Comparison of ENCODE assay signal across 17 cellular contexts in genomic region chr19:719636-720377, GRCh38. TPM values are rescaled to one million over a fixed set of nuclear protein-coding genes. Genes with fewer than 3 reads are reported as not detected.
A peak's percentile ranks its signal among the peaks of the same experiment; 100 is the strongest.
DNase-seq lines count a peak whose midpoint lies in the region; ATAC-seq and TF ChIP-seq lines count a peak whose summit lies in the region.
"Had no signal": no experiment of that assay in that cellular context is flagged by ENCODE, and none has a peak within 500 bp of the region (broad histone marks: within the 10 kb centered on the region; RNA-seq: fewer than 3 reads in every experiment).

No MANE protein-coding gene starts in this region.

- intact Hi-C loops in left ventricle myocardium superior (cut with micrococcal nuclease) (no loop called here), left colon (cut with DNase I, micrococcal nuclease) (no loop called here)

- H3K36me3 Mint-ChIP-seq in mesothelial cell of epicardium: peaks cover 11% of the 10 kb centered on the region
- H3K36me3 Mint-ChIP-seq: CD4-positive, CD25-positive, alpha-beta regulatory T cell; immature natural killer cell had no signal

- TF ChIP-seq CTCF in BE2C (IDR thresholded peaks at IDR 0.05; ENCODE audit: low read depth, low read length) (no peak), mesothelial cell of epicardium (IDR thresholded peaks at IDR 0.05; ENCODE audit: unreplicated experiment) (no peak)

- H3K4me3 Mint-ChIP-seq in mesothelial cell of epicardium: no peak overlapping the region
- H3K4me3 Mint-ChIP-seq: CD4-positive, CD25-positive, alpha-beta regulatory T cell; immature natural killer cell; T-cell had no signal

- no peak overlapping the region for H3K9ac ChIP-seq in rectal smooth muscle tissue (ENCODE audit: low read length)

- H3K9me3 ChIP-seq in BE2C: no peaks in the 10 kb centered on the region

- H3K4me1 Mint-ChIP-seq in mesothelial cell of epicardium: peaks cover 8% of the 10 kb centered on the region

- H3K9me3 Mint-ChIP-seq in mesothelial cell of epicardium: peaks cover 8% of the 10 kb centered on the region
- H3K9me3 Mint-ChIP-seq: immature natural killer cell, nephron had no signal

- H3K36me3 ChIP-seq in BE2C (no peaks in the 10 kb centered on the region), rectal smooth muscle tissue (ENCODE audit: control insufficient read depth, insufficient read depth, low read length) (no peaks in the 10 kb centered on the region)

- H3K27me3 ChIP-seq in BE2C: no peaks in the 10 kb centered on the region
- peaks cover 4% of the 10 kb centered on the region for H3K27me3 ChIP-seq in rectal smooth muscle tissue (ENCODE audit: control insufficient read depth, insufficient read depth, low read length)

- peak overlapping the region; percentile 45 for H3K27ac ChIP-seq in rectal smooth muscle tissue (ENCODE audit: low read depth, low read length)

- peak; percentile 54 for DNase-seq in BE2C
- peak; percentile 70 for DNase-seq in SK-N-DZ (ENCODE audit: low spot score)
- no peak for DNase-seq in left ventricle myocardium superior
- no peak for DNase-seq in left colon
- no peak for DNase-seq in mesothelial cell of epicardium (ENCODE audit: low spot score in 2 of 2, unreplicated experiment in 2 of 2)
- no peak for DNase-seq in NCI-H187 (lab: John Stamatoyannopoulos, UW)
- DNase-seq: activated CD4-positive, alpha-beta T cell treated with anti-CD3 and anti-CD28 coated beads for 48 hours; CD4-positive, CD25-positive, alpha-beta regulatory T cell; cerebellar nuclear complex; NCI-H1694 treated with DMSO at 0.1 percent for 48 hours had no signal

- no peak overlapping the region for H3K27ac Mint-ChIP-seq in mesothelial cell of epicardium
- H3K27ac Mint-ChIP-seq: CD4-positive, CD25-positive, alpha-beta regulatory T cell; immature natural killer cell; T-cell had no signal

- H3K27me3 Mint-ChIP-seq in mesothelial cell of epicardium (ENCODE audit: low read depth): no peaks in the 10 kb centered on the region

- peak; percentile 14 for ATAC-seq in left ventricle myocardium superior
- no peak for ATAC-seq in left colon
- no peak for ATAC-seq in GM18498 (IDR thresholded peaks at IDR 0.05; ENCODE audit: unreplicated experiment)
- ATAC-seq: T-cell had no signal

- peaks cover 5% of the 10 kb centered on the region for H3K4me1 ChIP-seq in BE2C
- H3K4me1 ChIP-seq in rectal smooth muscle tissue (ENCODE audit: control insufficient read depth, insufficient read depth, low read length): no peaks in the 10 kb centered on the region

- H3K4me3 ChIP-seq in BE2C (ENCODE audit: low read depth, low read length): no peak overlapping the region
- no peak overlapping the region for H3K4me3 ChIP-seq in rectal smooth muscle tissue (ENCODE audit: low read length)

RNA-seq across cellular contexts. Expression of gene PALM, which starts 11.1 kb away (rescaled TPM):
- polyA plus RNA-seq in BE2C (2012; ENCODE audit: insufficient read depth, insufficient read length, low read depth): 39.2 TPM
- polyA plus RNA-seq in SK-N-DZ (2014; cell fraction: cytosol; rRNA removed): 55.2 and 83.8 TPM in 2 replicates
- polyA plus RNA-seq in SK-N-DZ (2014; cell fraction: nucleus; rRNA removed): 56.4 and 66.9 TPM in 2 replicates
- total RNA-seq in left ventricle myocardium superior (30.1 TPM), left colon (10 to 100 TPM in 1 of 2 donors, 1 to 10 TPM in 1; 8.7 to 11.9 TPM), mesothelial cell of epicardium (80.5 to 87.1 TPM (median 86.9 TPM) in 3 replicates)
- total RNA-seq: CD4-positive, CD25-positive, alpha-beta regulatory T cell had no signal
- polyA plus RNA-seq: CD4-positive, CD25-positive, alpha-beta regulatory T cell; immature natural killer cell had no signal

RNA-seq across cellular contexts. Expression of gene PRSS57, which starts 24.6 kb away (rescaled TPM):
- 1.0 TPM for polyA plus RNA-seq in BE2C (2012; ENCODE audit: insufficient read depth, insufficient read length, low read depth)
- not detected in 2 replicates for polyA plus RNA-seq in SK-N-DZ (2014; cell fraction: cytosol; rRNA removed)
- not detected in 2 replicates for polyA plus RNA-seq in SK-N-DZ (2014; cell fraction: nucleus; rRNA removed)
- not detected for total RNA-seq in left ventricle myocardium superior
- total RNA-seq in left colon: not detected
- not detected in 3 replicates for total RNA-seq in mesothelial cell of epicardium
- total RNA-seq: esophagus mucosa, G401 had no signal
- polyA plus RNA-seq: CD4-positive, CD25-positive, alpha-beta regulatory T cell had no signal

RNA-seq across cellular contexts. Expression of gene MISP, which starts 31.1 kb away (rescaled TPM):
- not detected for polyA plus RNA-seq in BE2C (2012; ENCODE audit: insufficient read depth, insufficient read length, low read depth)
- polyA plus RNA-seq in SK-N-DZ (2014; cell fraction: cytosol; rRNA removed): 0.59 and 1.8 TPM in 2 replicates
- polyA plus RNA-seq in SK-N-DZ (2014; cell fraction: nucleus; rRNA removed): 0.09 TPM in 1 of 2 replicates, not detected in the other
- not detected for total RNA-seq in left ventricle myocardium superior
- 100 to 1,000 TPM; 414 to 461 TPM for total RNA-seq in left colon
- total RNA-seq in mesothelial cell of epicardium: 1.4 to 2.2 TPM (median 1.5 TPM) in 3 replicates
- total RNA-seq: CD4-positive, CD25-positive, alpha-beta regulatory T cell had no signal
- polyA plus RNA-seq: CD4-positive, CD25-positive, alpha-beta regulatory T cell; immature natural killer cell had no signal

RNA-seq across cellular contexts. Expression of gene FSTL3, which starts 43.6 kb away (rescaled TPM):
- polyA plus RNA-seq in BE2C (2012; ENCODE audit: insufficient read depth, insufficient read length, low read depth): 5.4 TPM
- polyA plus RNA-seq in SK-N-DZ (2014; cell fraction: cytosol; rRNA removed): 13.8 and 27.0 TPM in 2 replicates
- 23.3 and 25.4 TPM in 2 replicates for polyA plus RNA-seq in SK-N-DZ (2014; cell fraction: nucleus; rRNA removed)
- 24.6 TPM for total RNA-seq in left ventricle myocardium superior
- total RNA-seq in left colon: 1 to 10 TPM; 4.9 to 8.7 TPM
- total RNA-seq in mesothelial cell of epicardium: 64.1 to 65.5 TPM (median 64.6 TPM) in 3 replicates

RNA-seq across cellular contexts. Expression of gene RNF126, which starts 56.8 kb away (rescaled TPM):
- 208 TPM for polyA plus RNA-seq in BE2C (2012; ENCODE audit: insufficient read depth, insufficient read length, low read depth)
- 60.8 and 67.6 TPM in 2 replicates for polyA plus RNA-seq in SK-N-DZ (2014; cell fraction: cytosol; rRNA removed)
- 98.8 and 99.8 TPM in 2 replicates for polyA plus RNA-seq in SK-N-DZ (2014; cell fraction: nucleus; rRNA removed)
- total RNA-seq in left ventricle myocardium superior (24.4 TPM), left colon (10 to 100 TPM; 60.1 to 73.1 TPM), mesothelial cell of epicardium (41.6 to 47.3 TPM (median 47.1 TPM) in 3 replicates)

Comparison
In these comparisons a context has a peak if more than half of its experiments do, and no peak if none do; other contexts are left out.
1. DNase-seq: peak in BE2C (single experiment) and SK-N-DZ (single experiment); none in left ventricle myocardium superior (single experiment), left colon (0 of 2), mesothelial cell of epicardium (0 of 2) and NCI-H187 (0 of 2).
2. RNA of gene MISP, which starts 31.1 kb away (total RNA-seq): 414 to 461 TPM in left colon; 1.4 to 2.2 TPM in mesothelial cell of epicardium and not detected in left ventricle myocardium superior (single experiment); every median in the first group is over 100 times any median in the second.